ENCODE assay signal across 1 cellular context in the genomic region with DNA sequence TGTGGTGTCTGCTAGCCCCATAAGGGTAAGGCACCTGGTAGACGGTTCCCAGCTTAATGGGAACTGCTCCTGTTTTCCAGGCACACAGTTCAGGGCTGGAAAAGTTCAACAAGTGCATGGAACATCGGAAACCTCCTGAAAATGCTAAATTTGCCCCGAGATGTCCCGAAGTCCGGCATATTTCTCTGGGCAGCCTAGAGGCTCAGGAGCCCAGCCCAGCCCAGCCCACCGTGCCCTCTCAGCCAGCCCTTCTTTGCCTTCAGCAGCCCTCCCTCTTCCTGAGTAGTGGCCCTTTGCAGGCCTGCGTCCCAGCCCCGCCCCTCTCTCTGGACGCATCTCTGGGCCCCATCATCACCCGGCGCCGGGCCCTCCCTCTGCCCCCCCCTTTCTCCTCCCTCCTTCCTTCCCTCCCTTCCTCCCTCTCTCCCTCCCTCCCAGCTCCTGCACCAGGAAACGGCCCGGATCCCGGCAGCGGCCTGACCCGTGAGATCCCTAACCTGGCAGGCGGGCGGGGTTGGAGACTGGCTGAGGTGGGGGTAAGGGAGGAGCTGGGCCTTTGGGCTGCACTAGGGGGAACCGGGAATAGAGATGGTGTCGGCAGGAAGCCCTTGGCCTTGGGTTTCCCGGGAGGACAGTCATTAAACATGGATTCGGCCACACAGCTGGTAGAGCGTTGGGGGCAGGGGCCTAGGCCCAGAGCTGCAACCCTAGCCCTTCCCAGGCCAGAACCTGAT.
TF ChIP-seq lines count a peak whose summit lies in the region.

Gene BCL2L2, plus strand, starts transcription at position 422 of the 734 bp plus-strand sequence. CDS start 935 bp downstream, outside the sequence.

TF ChIP-seq in HepG2, 621 proteins besides CTCF, POLR2A, EP300 and RAD21 (continued from another document and continues in another):
- TF ChIP-seq, protein P1, sequence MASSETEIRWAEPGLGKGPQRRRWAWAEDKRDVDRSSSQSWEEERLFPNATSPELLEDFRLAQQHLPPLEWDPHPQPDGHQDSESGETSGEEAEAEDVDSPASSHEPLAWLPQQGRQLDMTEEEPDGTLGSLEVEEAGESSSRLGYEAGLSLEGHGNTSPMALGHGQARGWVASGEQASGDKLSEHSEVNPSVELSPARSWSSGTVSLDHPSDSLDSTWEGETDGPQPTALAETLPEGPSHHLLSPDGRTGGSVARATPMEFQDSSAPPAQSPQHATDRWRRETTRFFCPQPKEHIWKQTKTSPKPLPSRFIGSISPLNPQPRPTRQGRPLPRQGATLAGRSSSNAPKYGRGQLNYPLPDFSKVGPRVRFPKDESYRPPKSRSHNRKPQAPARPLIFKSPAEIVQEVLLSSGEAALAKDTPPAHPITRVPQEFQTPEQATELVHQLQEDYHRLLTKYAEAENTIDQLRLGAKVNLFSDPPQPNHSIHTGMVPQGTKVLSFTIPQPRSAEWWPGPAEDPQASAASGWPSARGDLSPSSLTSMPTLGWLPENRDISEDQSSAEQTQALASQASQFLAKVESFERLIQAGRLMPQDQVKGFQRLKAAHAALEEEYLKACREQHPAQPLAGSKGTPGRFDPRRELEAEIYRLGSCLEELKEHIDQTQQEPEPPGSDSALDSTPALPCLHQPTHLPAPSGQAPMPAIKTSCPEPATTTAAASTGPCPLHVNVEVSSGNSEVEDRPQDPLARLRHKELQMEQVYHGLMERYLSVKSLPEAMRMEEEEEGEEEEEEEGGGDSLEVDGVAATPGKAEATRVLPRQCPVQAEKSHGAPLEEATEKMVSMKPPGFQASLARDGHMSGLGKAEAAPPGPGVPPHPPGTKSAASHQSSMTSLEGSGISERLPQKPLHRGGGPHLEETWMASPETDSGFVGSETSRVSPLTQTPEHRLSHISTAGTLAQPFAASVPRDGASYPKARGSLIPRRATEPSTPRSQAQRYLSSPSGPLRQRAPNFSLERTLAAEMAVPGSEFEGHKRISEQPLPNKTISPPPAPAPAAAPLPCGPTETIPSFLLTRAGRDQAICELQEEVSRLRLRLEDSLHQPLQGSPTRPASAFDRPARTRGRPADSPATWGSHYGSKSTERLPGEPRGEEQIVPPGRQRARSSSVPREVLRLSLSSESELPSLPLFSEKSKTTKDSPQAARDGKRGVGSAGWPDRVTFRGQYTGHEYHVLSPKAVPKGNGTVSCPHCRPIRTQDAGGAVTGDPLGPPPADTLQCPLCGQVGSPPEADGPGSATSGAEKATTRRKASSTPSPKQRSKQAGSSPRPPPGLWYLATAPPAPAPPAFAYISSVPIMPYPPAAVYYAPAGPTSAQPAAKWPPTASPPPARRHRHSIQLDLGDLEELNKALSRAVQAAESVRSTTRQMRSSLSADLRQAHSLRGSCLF (CRISPR knock-in tag; IDR thresholded peaks at IDR 0.05; ENCODE audit: borderline replicate concordance), result no peak
- TF ChIP-seq KLF11 (CRISPR knock-in tag; IDR thresholded peaks at IDR 0.05), result peak; percentile 94
- TF ChIP-seq ZNF180 (CRISPR knock-in tag; IDR thresholded peaks at IDR 0.05; ENCODE audit: borderline replicate concordance, low read depth), result no peak
- no peak for TF ChIP-seq PRMT3 (CRISPR knock-in tag; IDR thresholded peaks at IDR 0.05; ENCODE audit: borderline replicate concordance, low read depth)
- peak; percentile 94 for TF ChIP-seq ATF6 (CRISPR knock-in tag; conservative IDR thresholded peaks at IDR 0.05)
- TF ChIP-seq ZNF354B (CRISPR knock-in tag; IDR thresholded peaks at IDR 0.05), result no peak
- TF ChIP-seq U2AF2 (IDR thresholded peaks at IDR 0.05; ENCODE audit: low read depth, low read length), result 0 out of 2 replicates have a peak, but pooled peaks have one; percentile 20
- TF ChIP-seq, protein P2, sequence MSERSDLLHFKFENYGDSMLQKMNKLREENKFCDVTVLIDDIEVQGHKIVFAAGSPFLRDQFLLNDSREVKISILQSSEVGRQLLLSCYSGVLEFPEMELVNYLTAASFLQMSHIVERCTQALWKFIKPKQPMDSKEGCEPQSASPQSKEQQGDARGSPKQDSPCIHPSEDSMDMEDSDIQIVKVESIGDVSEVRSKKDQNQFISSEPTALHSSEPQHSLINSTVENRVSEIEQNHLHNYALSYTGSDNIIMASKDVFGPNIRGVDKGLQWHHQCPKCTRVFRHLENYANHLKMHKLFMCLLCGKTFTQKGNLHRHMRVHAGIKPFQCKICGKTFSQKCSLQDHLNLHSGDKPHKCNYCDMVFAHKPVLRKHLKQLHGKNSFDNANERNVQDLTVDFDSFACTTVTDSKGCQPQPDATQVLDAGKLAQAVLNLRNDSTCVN (CRISPR knock-in tag; IDR thresholded peaks at IDR 0.05; ENCODE audit: borderline replicate concordance), result peak; percentile 79; the same call in 1 of the 2 replicates
- no peak for TF ChIP-seq MTA3 (CRISPR knock-in tag; IDR thresholded peaks at IDR 0.05)
- TF ChIP-seq, protein P3, sequence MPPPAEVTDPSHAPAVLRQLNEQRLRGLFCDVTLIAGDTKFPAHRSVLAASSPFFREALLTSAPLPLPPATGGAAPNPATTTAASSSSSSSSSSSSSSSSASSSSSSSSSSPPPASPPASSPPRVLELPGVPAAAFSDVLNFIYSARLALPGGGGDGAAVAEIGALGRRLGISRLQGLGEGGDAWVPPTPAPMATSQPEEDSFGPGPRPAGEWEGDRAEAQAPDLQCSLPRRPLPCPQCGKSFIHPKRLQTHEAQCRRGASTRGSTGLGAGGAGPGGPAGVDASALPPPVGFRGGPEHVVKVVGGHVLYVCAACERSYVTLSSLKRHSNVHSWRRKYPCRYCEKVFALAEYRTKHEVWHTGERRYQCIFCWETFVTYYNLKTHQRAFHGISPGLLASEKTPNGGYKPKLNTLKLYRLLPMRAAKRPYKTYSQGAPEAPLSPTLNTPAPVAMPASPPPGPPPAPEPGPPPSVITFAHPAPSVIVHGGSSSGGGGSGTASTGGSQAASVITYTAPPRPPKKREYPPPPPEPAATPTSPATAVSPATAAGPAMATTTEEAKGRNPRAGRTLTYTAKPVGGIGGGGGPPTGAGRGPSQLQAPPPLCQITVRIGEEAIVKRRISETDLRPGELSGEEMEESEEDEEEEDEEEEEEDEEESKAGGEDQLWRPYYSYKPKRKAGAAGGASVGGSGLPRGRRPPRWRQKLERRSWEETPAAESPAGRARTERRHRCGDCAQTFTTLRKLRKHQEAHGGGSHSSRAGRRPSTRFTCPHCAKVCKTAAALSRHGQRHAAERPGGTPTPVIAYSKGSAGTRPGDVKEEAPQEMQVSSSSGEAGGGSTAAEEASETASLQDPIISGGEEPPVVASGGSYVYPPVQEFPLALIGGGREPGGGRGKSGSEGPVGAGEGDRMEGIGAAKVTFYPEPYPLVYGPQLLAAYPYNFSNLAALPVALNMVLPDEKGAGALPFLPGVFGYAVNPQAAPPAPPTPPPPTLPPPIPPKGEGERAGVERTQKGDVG (CRISPR knock-in tag; IDR thresholded peaks at IDR 0.05; ENCODE audit: borderline replicate concordance), result peak; percentile 89
- TF ChIP-seq, protein P4, sequence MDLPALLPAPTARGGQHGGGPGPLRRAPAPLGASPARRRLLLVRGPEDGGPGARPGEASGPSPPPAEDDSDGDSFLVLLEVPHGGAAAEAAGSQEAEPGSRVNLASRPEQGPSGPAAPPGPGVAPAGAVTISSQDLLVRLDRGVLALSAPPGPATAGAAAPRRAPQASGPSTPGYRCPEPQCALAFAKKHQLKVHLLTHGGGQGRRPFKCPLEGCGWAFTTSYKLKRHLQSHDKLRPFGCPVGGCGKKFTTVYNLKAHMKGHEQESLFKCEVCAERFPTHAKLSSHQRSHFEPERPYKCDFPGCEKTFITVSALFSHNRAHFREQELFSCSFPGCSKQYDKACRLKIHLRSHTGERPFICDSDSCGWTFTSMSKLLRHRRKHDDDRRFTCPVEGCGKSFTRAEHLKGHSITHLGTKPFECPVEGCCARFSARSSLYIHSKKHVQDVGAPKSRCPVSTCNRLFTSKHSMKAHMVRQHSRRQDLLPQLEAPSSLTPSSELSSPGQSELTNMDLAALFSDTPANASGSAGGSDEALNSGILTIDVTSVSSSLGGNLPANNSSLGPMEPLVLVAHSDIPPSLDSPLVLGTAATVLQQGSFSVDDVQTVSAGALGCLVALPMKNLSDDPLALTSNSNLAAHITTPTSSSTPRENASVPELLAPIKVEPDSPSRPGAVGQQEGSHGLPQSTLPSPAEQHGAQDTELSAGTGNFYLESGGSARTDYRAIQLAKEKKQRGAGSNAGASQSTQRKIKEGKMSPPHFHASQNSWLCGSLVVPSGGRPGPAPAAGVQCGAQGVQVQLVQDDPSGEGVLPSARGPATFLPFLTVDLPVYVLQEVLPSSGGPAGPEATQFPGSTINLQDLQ (CRISPR knock-in tag; IDR thresholded peaks at IDR 0.05), result no peak
- TF ChIP-seq HOXA5 (CRISPR knock-in tag; IDR thresholded peaks at IDR 0.05), result peak; percentile 96
- TF ChIP-seq RORA (CRISPR knock-in tag; IDR thresholded peaks at IDR 0.05), result no peak
- TF ChIP-seq PHF21A (CRISPR knock-in tag; IDR thresholded peaks at IDR 0.05), result no peak
- TF ChIP-seq HIVEP1 (CRISPR knock-in tag; IDR thresholded peaks at IDR 0.05), result peak; percentile 97
- TF ChIP-seq ZNF350 (CRISPR knock-in tag; IDR thresholded peaks at IDR 0.05; ENCODE audit: borderline replicate concordance, low read depth), result peak; percentile 100
- TF ChIP-seq KDM5A (IDR thresholded peaks at IDR 0.05; ENCODE audit: borderline replicate concordance, low read length), result peak; percentile 99
- TF ChIP-seq ZNF367 (CRISPR knock-in tag; IDR thresholded peaks at IDR 0.05; ENCODE audit: borderline replicate concordance), result no peak
- peak; percentile 47; the same call in 1 of the 2 replicates for TF ChIP-seq ZNF275 (CRISPR knock-in tag; IDR thresholded peaks at IDR 0.05; ENCODE audit: borderline replicate concordance)
- peak; percentile 17; the same call in 1 of the 2 replicates for TF ChIP-seq KDM4B (CRISPR knock-in tag; IDR thresholded peaks at IDR 0.05)
- TF ChIP-seq SP140L (CRISPR knock-in tag; IDR thresholded peaks at IDR 0.05; ENCODE audit: borderline replicate concordance), result 0 out of 2 replicates have a peak, but pooled peaks have one; percentile 13
- no peak for TF ChIP-seq PHF20 (CRISPR knock-in tag; IDR thresholded peaks at IDR 0.05)
- TF ChIP-seq MLLT10 (CRISPR knock-in tag; IDR thresholded peaks at IDR 0.05), result no peak
- TF ChIP-seq DNMT1 (CRISPR knock-in tag; IDR thresholded peaks at IDR 0.05), result peak; percentile 98
- TF ChIP-seq SCMH1 (CRISPR knock-in tag; IDR thresholded peaks at IDR 0.05; ENCODE audit: borderline replicate concordance), result no peak
- no peak for TF ChIP-seq ATM (IDR thresholded peaks at IDR 0.05; ENCODE audit: borderline replicate concordance)
- TF ChIP-seq SP4 (CRISPR knock-in tag; IDR thresholded peaks at IDR 0.05), result no peak
- TF ChIP-seq ELF1 (CRISPR knock-in tag; IDR thresholded peaks at IDR 0.05), result peak; percentile 93
- TF ChIP-seq ZNF878 (CRISPR knock-in tag; IDR thresholded peaks at IDR 0.05), result no peak
- peak; percentile 87; the same call in 1 of the 2 replicates for TF ChIP-seq HMG20B (CRISPR knock-in tag; conservative IDR thresholded peaks at IDR 0.05)
- TF ChIP-seq ZNF232 (CRISPR knock-in tag; IDR thresholded peaks at IDR 0.05; ENCODE audit: borderline replicate concordance), result peak; percentile 92; the same call in 1 of the 2 replicates
- TF ChIP-seq ZNF740 (CRISPR knock-in tag; IDR thresholded peaks at IDR 0.05), result peak; percentile 99
- TF ChIP-seq ZBTB38 (CRISPR knock-in tag; IDR thresholded peaks at IDR 0.05), result peak; percentile 95
- no peak for TF ChIP-seq HDAC6 (IDR thresholded peaks at IDR 0.05; ENCODE audit: low read depth, low read length)
- TF ChIP-seq ISL2 (CRISPR knock-in tag; IDR thresholded peaks at IDR 0.05), result peak; percentile 43
- TF ChIP-seq GPN1 (CRISPR knock-in tag; IDR thresholded peaks at IDR 0.05; ENCODE audit: borderline replicate concordance), result no peak
- peak; percentile 98 for TF ChIP-seq ZNF543 (CRISPR knock-in tag; IDR thresholded peaks at IDR 0.05)
- TF ChIP-seq CC2D1A (CRISPR knock-in tag; IDR thresholded peaks at IDR 0.05), result no peak
- TF ChIP-seq ZIK1 (CRISPR knock-in tag; IDR thresholded peaks at IDR 0.05; ENCODE audit: borderline replicate concordance, low read depth), result no peak; the same call in 1 of the 2 replicates
- no peak; the same call in 1 of the 2 replicates for TF ChIP-seq BHLHE40 (IDR thresholded peaks at IDR 0.05; ENCODE audit: low read length)
- no peak for TF ChIP-seq ZNF629 (CRISPR knock-in tag; conservative IDR thresholded peaks at IDR 0.05)
- TF ChIP-seq ZNF326 (CRISPR knock-in tag; IDR thresholded peaks at IDR 0.05; ENCODE audit: borderline replicate concordance), result no peak
- peak; percentile 94 for TF ChIP-seq ZBTB25 (CRISPR knock-in tag; IDR thresholded peaks at IDR 0.05)
- TF ChIP-seq SOX5 (CRISPR knock-in tag; IDR thresholded peaks at IDR 0.05; ENCODE audit: borderline replicate concordance), result peak; percentile 67; the same call in 1 of the 2 replicates
- no peak for TF ChIP-seq PLRG1 (conservative IDR thresholded peaks at IDR 0.05)
- peak; percentile 97 for TF ChIP-seq CBX1 (IDR thresholded peaks at IDR 0.05; ENCODE audit: low read depth)
- TF ChIP-seq KLF6 (CRISPR knock-in tag; IDR thresholded peaks at IDR 0.05), result no peak; the same call in 1 of the 2 replicates
